20 cellular contexts compared by ENCODE assay signal in the genomic region with DNA sequence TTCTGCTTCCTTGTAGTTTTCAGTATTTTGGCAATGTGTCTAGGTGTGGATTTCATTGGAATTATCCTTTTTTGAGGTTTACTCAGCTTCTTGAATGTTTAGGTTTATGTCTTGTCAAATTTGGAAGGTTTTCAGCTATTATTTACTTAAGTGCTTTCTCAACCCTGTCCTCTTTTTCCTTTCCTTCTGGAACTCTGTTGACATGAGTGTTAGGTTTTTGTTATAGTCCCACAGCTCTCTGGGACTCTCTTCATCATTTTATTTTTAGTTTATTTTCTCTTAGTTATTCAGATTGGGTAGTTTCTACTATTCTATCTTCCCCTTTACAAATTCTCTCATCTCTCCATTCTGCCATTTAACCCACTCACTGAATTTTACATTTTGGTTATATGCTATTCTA.
"Had no signal": no experiment of that assay in that cellular context is flagged by ENCODE, and none has a peak within 500 bp of the region (broad histone marks: within the 10 kb centered on the region; RNA-seq: fewer than 3 reads in every experiment).

No MANE protein-coding gene starts in this region.

- DNase-seq: activated CD4-positive, alpha-beta T cell treated with anti-CD3 and anti-CD28 coated beads for 48 hours; activated CD4-positive, CD25-positive, alpha-beta regulatory T cell; activated CD8-positive, alpha-beta memory T cell treated with anti-CD3 and anti-CD28 coated beads for 24 hours; activated CD8-positive, alpha-beta memory T cell treated with anti-CD3 and anti-CD28 coated beads, Interleukin-2, amount 50 U/mL, for 48 hours; activated naive CD4-positive, alpha-beta T cell treated with Interleukin-2 at 50 U/mL for 16 hours; adrenal gland; dermis blood vessel endothelial cell; effector memory CD4-positive, alpha-beta T cell; foreskin keratinocyte; hypothalamus; islet precursor cell; left colon; lower lobe of right lung; stimulated activated naive CD4-positive, alpha-beta T cell; SW 1271 had no signal

- H3K9me3 Mint-ChIP-seq: activated T-helper 2 cell treated with anti-CD3 and anti-CD28 coated beads, Interferon-gamma antibody, Interleukin-2, Interleukin-4, amounts not matched to agents 10 μg/mL and 5 μg/mL and 100 μg/mL, durations not matched to agents 14 hours and 24 hours and 36 hours; nephron had no signal

- FAIRE-seq: astrocyte, bronchial epithelial cell had no signal

- H2AFZ ChIP-seq: parathyroid adenoma had no signal

- H3K27me3 ChIP-seq: adrenal gland, foreskin keratinocyte had no signal

- ATAC-seq: foreskin keratinocyte, left colon, lower lobe of right lung had no signal

- H3K4me1 ChIP-seq: adrenal gland, foreskin keratinocyte, lower lobe of right lung, parathyroid adenoma had no signal

- H3K27ac ChIP-seq: adrenal gland, foreskin keratinocyte, lower lobe of right lung, parathyroid adenoma had no signal

- H3K4me3 ChIP-seq: adrenal gland, lower lobe of right lung had no signal

- H3K9me3 ChIP-seq: adrenal gland, lower lobe of right lung had no signal

- H3K4me3 Mint-ChIP-seq: nephron had no signal

- H3K9ac ChIP-seq: parathyroid adenoma had no signal

- H3K36me3 ChIP-seq: adrenal gland had no signal

- H3K27ac Mint-ChIP-seq: activated T-helper 2 cell treated with anti-CD3 and anti-CD28 coated beads, Interferon-gamma antibody, Interleukin-2, Interleukin-4, amounts not matched to agents 10 μg/mL and 5 μg/mL and 100 μg/mL, durations not matched to agents 14 hours and 24 hours and 36 hours had no signal
